1 cellular context compared by ENCODE assay signal in genomic region chr2:42385225-42385624, GRCh38.
TF ChIP-seq lines count a peak whose summit lies in the region.

No MANE protein-coding gene starts in this region.

TF ChIP-seq in HepG2, 621 proteins besides CTCF, POLR2A, EP300 and RAD21 (continued from another document and continues in another):
- TF ChIP-seq MXI1 (IDR thresholded peaks at IDR 0.05; ENCODE audit: borderline replicate concordance, low read depth, low read length) = 0 out of 3 replicates have a peak, but pooled peaks have one; percentile 10
- no peak for TF ChIP-seq ZNF496 (CRISPR knock-in tag; IDR thresholded peaks at IDR 0.05; ENCODE audit: insufficient replicate concordance)
- TF ChIP-seq ZFY (CRISPR knock-in tag; IDR thresholded peaks at IDR 0.05) = no peak; the same call in 1 of the 2 replicates
- no peak for TF ChIP-seq MZF1 (CRISPR knock-in tag; IDR thresholded peaks at IDR 0.05; ENCODE audit: borderline replicate concordance)
- no peak for TF ChIP-seq FIP1L1 (IDR thresholded peaks at IDR 0.05; ENCODE audit: borderline replicate concordance, insufficient read depth, low read depth, low read length)
- peak; percentile 73 to 82 for TF ChIP-seq MAFK (conservative IDR thresholded peaks at IDR 0.05 in 1 of 2, IDR thresholded peaks at IDR 0.05 in 1 of 2; ENCODE audit: low read length in 2 of 2)
- peak; percentile 15; the same call in 1 of the 2 replicates for TF ChIP-seq ARID4A (CRISPR knock-in tag; IDR thresholded peaks at IDR 0.05; ENCODE audit: borderline replicate concordance)
- TF ChIP-seq POGZ (CRISPR knock-in tag; IDR thresholded peaks at IDR 0.05) = peak; percentile 58; the same call in 1 of the 2 replicates
- TF ChIP-seq ZNF382 (CRISPR knock-in tag; IDR thresholded peaks at IDR 0.05; ENCODE audit: borderline replicate concordance) = no peak
- no peak for TF ChIP-seq ESRRA (CRISPR knock-in tag; IDR thresholded peaks at IDR 0.05; ENCODE audit: low read depth)
- peak; percentile 59; the same call in 1 of the 2 replicates for TF ChIP-seq ZBTB38 (CRISPR knock-in tag; IDR thresholded peaks at IDR 0.05)
- TF ChIP-seq RNF219 (CRISPR knock-in tag; IDR thresholded peaks at IDR 0.05) = no peak
- TF ChIP-seq MAX (IDR thresholded peaks at IDR 0.05) = peak; percentile 61
- TF ChIP-seq RELA (CRISPR knock-in tag; IDR thresholded peaks at IDR 0.05) = no peak
- TF ChIP-seq ZNF143 (CRISPR knock-in tag; IDR thresholded peaks at IDR 0.05) = peak; percentile 76; the same call in 1 of the 2 replicates
- no peak for TF ChIP-seq ZNF264 (CRISPR knock-in tag; IDR thresholded peaks at IDR 0.05)
- 0 out of 2 replicates have a peak, but pooled peaks have one; percentile 41 for TF ChIP-seq KDM2A (CRISPR knock-in tag; IDR thresholded peaks at IDR 0.05; ENCODE audit: borderline replicate concordance, low read depth)
- peak; percentile 51 for TF ChIP-seq XRCC5 (optimal IDR thresholded peaks at IDR 0.05; ENCODE audit: low read length)
- TF ChIP-seq SRSF9 (IDR thresholded peaks at IDR 0.05; ENCODE audit: borderline replicate concordance, insufficient read depth, low read depth, low read length, poor library complexity, severe bottlenecking) = no peak
- TF ChIP-seq ZNF276 (CRISPR knock-in tag; IDR thresholded peaks at IDR 0.05; ENCODE audit: low read depth) = no peak
- 0 out of 2 replicates have a peak, but pooled peaks have one; percentile 14 for TF ChIP-seq HDAC2 (CRISPR knock-in tag; IDR thresholded peaks at IDR 0.05)
- TF ChIP-seq ZBTB44 (CRISPR knock-in tag; IDR thresholded peaks at IDR 0.05) = no peak
- TF ChIP-seq NPAS2 (CRISPR knock-in tag; IDR thresholded peaks at IDR 0.05; ENCODE audit: borderline replicate concordance) = no peak
- 0 out of 2 replicates have a peak, but pooled peaks have one; percentile 30 for TF ChIP-seq REPIN1 (CRISPR knock-in tag; IDR thresholded peaks at IDR 0.05; ENCODE audit: borderline replicate concordance, low read depth)
- no peak for TF ChIP-seq SAFB2 (CRISPR knock-in tag; IDR thresholded peaks at IDR 0.05; ENCODE audit: borderline replicate concordance, low read depth)
- TF ChIP-seq FOXJ3 (CRISPR knock-in tag; IDR thresholded peaks at IDR 0.05; ENCODE audit: borderline replicate concordance) = no peak
- no peak for TF ChIP-seq ARID5B (CRISPR knock-in tag; IDR thresholded peaks at IDR 0.05)
- TF ChIP-seq THRA (CRISPR knock-in tag; IDR thresholded peaks at IDR 0.05; ENCODE audit: borderline replicate concordance) = no peak
- no peak for TF ChIP-seq ZBTB34 (CRISPR knock-in tag; IDR thresholded peaks at IDR 0.05)
- TF ChIP-seq DMAP1 (CRISPR knock-in tag; IDR thresholded peaks at IDR 0.05) = no peak
- no peak for TF ChIP-seq KAT7 (CRISPR knock-in tag; IDR thresholded peaks at IDR 0.05; ENCODE audit: borderline replicate concordance)
- TF ChIP-seq THYN1 (CRISPR knock-in tag; IDR thresholded peaks at IDR 0.05; ENCODE audit: borderline replicate concordance, low read depth) = no peak
- no peak for TF ChIP-seq AHR (CRISPR knock-in tag; IDR thresholded peaks at IDR 0.05)
- peak; percentile 75; the same call in 1 of the 2 replicates for TF ChIP-seq ZNF691 (CRISPR knock-in tag; IDR thresholded peaks at IDR 0.05; ENCODE audit: borderline replicate concordance, low read depth)
- TF ChIP-seq ZNF251 (CRISPR knock-in tag; IDR thresholded peaks at IDR 0.05) = no peak
- no peak for TF ChIP-seq GMEB1 (CRISPR knock-in tag; IDR thresholded peaks at IDR 0.05; ENCODE audit: borderline replicate concordance)
- TF ChIP-seq AGO2 (optimal IDR thresholded peaks at IDR 0.05; ENCODE audit: low read depth, low read length) = no peak
- peak; percentile 73 for TF ChIP-seq SPEN (CRISPR knock-in tag; IDR thresholded peaks at IDR 0.05; ENCODE audit: low read depth)
